In the genomic region with DNA sequence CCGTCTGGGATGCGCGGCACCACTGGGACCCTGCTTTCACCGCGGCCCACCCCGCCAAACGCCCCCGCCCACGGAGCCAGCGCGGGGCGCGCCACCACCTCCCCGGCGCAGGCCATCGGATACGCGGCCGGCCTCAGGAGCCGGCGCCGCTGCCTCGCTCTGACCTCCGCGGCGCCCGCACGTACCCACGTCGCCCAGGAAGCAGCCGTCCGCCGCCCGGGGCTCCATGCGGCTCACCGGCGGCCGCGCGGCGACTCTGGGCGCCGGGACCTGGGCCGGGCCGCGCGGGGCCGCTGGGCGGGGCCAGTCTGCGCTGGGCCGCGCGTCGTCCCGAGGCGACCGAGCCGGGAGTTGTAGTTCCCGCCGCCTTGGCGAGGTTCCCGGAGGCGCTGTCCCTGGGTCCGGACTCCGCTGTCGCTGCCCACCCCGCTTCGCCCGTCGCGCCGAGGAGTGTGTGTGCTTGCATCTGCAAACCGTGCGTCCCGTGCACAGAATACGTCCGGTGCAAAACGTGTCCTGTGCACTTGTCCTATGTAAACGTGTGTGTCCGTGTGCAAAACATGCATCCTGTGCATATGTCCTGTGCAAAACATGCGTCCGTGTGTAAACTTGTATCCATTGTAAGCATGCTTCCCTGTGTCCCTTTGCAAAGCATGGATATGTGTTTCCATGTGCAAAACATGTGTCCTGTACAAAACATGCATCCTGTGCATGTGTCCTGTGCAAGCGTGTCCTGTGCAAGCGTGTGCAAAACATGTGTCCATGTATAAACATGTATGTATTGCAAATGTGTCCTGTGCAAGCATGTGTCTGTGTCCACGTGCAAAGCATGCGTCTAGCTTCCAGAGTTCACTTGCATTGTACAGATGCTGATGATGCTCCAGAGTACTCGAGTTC, we compare ENCODE assay signal across 1 cellular context.
TF ChIP-seq lines count a peak whose summit lies in the region.

A gene with protein sequence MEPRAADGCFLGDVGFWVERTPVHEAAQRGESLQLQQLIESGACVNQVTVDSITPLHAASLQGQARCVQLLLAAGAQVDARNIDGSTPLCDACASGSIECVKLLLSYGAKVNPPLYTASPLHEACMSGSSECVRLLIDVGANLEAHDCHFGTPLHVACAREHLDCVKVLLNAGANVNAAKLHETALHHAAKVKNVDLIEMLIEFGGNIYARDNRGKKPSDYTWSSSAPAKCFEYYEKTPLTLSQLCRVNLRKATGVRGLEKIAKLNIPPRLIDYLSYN (minus strand): TSS at position 272 of the 897 bp plus-strand sequence. CDS start 44 bp downstream, at position 228.

TF ChIP-seq in HCT116, 20 proteins besides CTCF, POLR2A, EP300 and RAD21 (continued from another document):
- TF ChIP-seq SRF (IDR thresholded peaks at IDR 0.05; ENCODE audit: low read depth): no peak
- TF ChIP-seq, protein P1, sequence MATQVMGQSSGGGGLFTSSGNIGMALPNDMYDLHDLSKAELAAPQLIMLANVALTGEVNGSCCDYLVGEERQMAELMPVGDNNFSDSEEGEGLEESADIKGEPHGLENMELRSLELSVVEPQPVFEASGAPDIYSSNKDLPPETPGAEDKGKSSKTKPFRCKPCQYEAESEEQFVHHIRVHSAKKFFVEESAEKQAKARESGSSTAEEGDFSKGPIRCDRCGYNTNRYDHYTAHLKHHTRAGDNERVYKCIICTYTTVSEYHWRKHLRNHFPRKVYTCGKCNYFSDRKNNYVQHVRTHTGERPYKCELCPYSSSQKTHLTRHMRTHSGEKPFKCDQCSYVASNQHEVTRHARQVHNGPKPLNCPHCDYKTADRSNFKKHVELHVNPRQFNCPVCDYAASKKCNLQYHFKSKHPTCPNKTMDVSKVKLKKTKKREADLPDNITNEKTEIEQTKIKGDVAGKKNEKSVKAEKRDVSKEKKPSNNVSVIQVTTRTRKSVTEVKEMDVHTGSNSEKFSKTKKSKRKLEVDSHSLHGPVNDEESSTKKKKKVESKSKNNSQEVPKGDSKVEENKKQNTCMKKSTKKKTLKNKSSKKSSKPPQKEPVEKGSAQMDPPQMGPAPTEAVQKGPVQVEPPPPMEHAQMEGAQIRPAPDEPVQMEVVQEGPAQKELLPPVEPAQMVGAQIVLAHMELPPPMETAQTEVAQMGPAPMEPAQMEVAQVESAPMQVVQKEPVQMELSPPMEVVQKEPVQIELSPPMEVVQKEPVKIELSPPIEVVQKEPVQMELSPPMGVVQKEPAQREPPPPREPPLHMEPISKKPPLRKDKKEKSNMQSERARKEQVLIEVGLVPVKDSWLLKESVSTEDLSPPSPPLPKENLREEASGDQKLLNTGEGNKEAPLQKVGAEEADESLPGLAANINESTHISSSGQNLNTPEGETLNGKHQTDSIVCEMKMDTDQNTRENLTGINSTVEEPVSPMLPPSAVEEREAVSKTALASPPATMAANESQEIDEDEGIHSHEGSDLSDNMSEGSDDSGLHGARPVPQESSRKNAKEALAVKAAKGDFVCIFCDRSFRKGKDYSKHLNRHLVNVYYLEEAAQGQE (IDR thresholded peaks at IDR 0.05; ENCODE audit: low read depth): no peak; the same call in 1 of the 2 replicates
- TF ChIP-seq YY1 (IDR thresholded peaks at IDR 0.05; ENCODE audit: extremely low read depth, insufficient replicate concordance, low read depth, low read length): no peak
- TF ChIP-seq SIN3A (IDR thresholded peaks at IDR 0.05; ENCODE audit: low read depth): peak; percentile 40; the same call in 1 of the 2 replicates
- TF ChIP-seq POLR2AphosphoS5 (IDR thresholded peaks at IDR 0.05; ENCODE audit: low read depth, low read length): peak; percentile 79
- no peak for TF ChIP-seq ELF1 (IDR thresholded peaks at IDR 0.05; ENCODE audit: borderline replicate concordance, low read depth)
- TF ChIP-seq CEBPB (IDR thresholded peaks at IDR 0.05; ENCODE audit: low read depth): no peak
- TF ChIP-seq, protein P2, sequence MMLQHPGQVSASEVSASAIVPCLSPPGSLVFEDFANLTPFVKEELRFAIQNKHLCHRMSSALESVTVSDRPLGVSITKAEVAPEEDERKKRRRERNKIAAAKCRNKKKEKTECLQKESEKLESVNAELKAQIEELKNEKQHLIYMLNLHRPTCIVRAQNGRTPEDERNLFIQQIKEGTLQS (IDR thresholded peaks at IDR 0.05): no peak
